29 cellular contexts compared by ENCODE assay signal in the genomic region with DNA sequence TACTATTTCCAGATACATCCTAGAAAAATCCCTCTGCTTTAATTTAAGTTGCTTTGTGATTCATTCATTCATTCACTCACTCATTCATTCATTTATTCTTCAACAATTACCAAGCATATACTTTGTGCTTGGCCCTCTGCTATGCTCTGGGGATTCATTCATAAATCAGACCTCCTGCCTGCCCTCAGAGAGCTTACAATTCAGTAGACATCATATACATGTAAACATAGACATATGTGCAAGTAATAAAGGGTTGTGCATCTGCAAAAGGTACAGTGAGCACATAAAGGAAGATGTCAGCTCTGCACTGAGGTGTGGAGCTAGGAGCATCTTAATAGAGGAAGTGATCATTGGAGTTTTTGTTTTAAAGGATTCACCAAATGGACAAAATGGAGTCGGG.
"Had no signal": no experiment of that assay in that cellular context is flagged by ENCODE, and none has a peak within 500 bp of the region (broad histone marks: within the 10 kb centered on the region; RNA-seq: fewer than 3 reads in every experiment).

No MANE protein-coding gene starts in this region.

- H3K4me3 ChIP-seq: colonic mucosa, coronary artery, dorsolateral prefrontal cortex, esophagus muscularis mucosa, esophagus squamous epithelium, gastrocnemius medialis, gastroesophageal sphincter, heart left ventricle, heart right ventricle had no signal

- FAIRE-seq: colon, endometrium, endothelial cell of umbilical vein, frontal cortex had no signal

- H3K27ac ChIP-seq: colonic mucosa, coronary artery, dorsolateral prefrontal cortex, epithelial cell of prostate, esophagus muscularis mucosa, esophagus squamous epithelium, foreskin keratinocyte, gastrocnemius medialis, gastroesophageal sphincter, heart left ventricle, heart right ventricle had no signal

- H3K27ac Mint-ChIP-seq: dendritic cell treated with granulocyte-macrophage colony-stimulating factor and Interleukin-4, amounts not matched to agents 40 ng/mL and 50 ng/mL, for 4 days; effector memory CD8-positive, alpha-beta T cell; endodermal cell had no signal

- ATAC-seq: effector memory CD8-positive, alpha-beta T cell; esophagus mucosa; foreskin keratinocyte; gastrocnemius medialis; gastroesophageal sphincter; heart left ventricle; heart right ventricle had no signal

- H3K9me3 Mint-ChIP-seq: dendritic cell treated with granulocyte-macrophage colony-stimulating factor and Interleukin-4, amounts not matched to agents 40 ng/mL and 50 ng/mL, for 4 days; effector memory CD8-positive, alpha-beta T cell; endodermal cell had no signal

- H3K4me1 ChIP-seq: colonic mucosa, esophagus muscularis mucosa, esophagus squamous epithelium, foreskin keratinocyte had no signal

- H3K4me3 Mint-ChIP-seq: dendritic cell treated with granulocyte-macrophage colony-stimulating factor and Interleukin-4, amounts not matched to agents 40 ng/mL and 50 ng/mL, for 4 days; effector memory CD8-positive, alpha-beta T cell; endodermal cell had no signal

- H3K9me3 ChIP-seq: colonic mucosa, esophagus muscularis mucosa, esophagus squamous epithelium, gastrocnemius medialis, gastroesophageal sphincter, heart left ventricle, heart right ventricle had no signal

- H3K27me3 Mint-ChIP-seq: dendritic cell treated with granulocyte-macrophage colony-stimulating factor and Interleukin-4, amounts not matched to agents 40 ng/mL and 50 ng/mL, for 4 days had no signal

- H3K27me3 ChIP-seq: colonic mucosa, dorsolateral prefrontal cortex, esophagus muscularis mucosa, esophagus squamous epithelium, foreskin keratinocyte, gastrocnemius medialis, gastroesophageal sphincter, heart left ventricle, heart right ventricle had no signal

- DNase-seq: colonic mucosa; cortex of kidney; dermis blood vessel endothelial cell; dorsolateral prefrontal cortex; effector CD4-positive, alpha-beta T cell; effector CD8-positive, alpha-beta T cell; effector memory CD4-positive, alpha-beta T cell; effector memory CD8-positive, alpha-beta T cell; endodermal cell; erythroblast; esophagus squamous epithelium; foreskin fibroblast; foreskin keratinocyte; foreskin melanocyte; gastrocnemius medialis; glutamatergic neuron; head of caudate nucleus; heart left ventricle; heart right ventricle had no signal

- H3K4me1 Mint-ChIP-seq: endodermal cell had no signal

- H3K36me3 ChIP-seq: colonic mucosa, esophagus muscularis mucosa, esophagus squamous epithelium, gastrocnemius medialis, gastroesophageal sphincter, heart left ventricle, heart right ventricle had no signal
